In the genomic region with DNA sequence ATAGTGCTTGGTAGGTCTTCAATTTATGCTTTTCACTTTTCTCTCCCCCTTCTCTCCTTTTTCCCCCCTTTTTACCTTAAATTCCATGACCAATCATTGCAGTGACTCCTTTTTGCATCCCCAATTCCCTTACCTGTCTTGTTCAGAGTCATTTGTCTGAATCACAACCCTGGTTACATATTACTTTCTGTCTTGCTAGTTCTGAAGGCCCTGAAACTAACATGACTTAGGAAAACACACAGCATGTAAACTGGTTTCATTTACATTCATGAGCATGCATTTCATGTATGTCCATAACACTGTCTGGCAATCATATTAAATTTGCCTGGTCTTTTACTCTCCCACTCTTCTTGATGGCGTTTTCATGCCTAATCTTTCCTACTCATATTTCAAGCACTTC, we compare ENCODE assay signal across 20 cellular contexts. TPM values are rescaled to one million over a fixed set of nuclear protein-coding genes. Genes with fewer than 3 reads are reported as not detected.
DNase-seq lines count a peak whose midpoint lies in the region; ATAC-seq lines count a peak whose summit lies in the region.
"Had no signal": no experiment of that assay in that cellular context is flagged by ENCODE, and none has a peak within 500 bp of the region (broad histone marks: within the 10 kb centered on the region; RNA-seq: fewer than 3 reads in every experiment).

No MANE protein-coding gene starts in this region.

- no peak for DNase-seq in NCI-H2081 (lab: John Stamatoyannopoulos, UW)
- no peak for DNase-seq in activated CD4-positive, alpha-beta memory T cell treated with anti-CD3 and anti-CD28 coated beads, Interleukin-2, amount 10 ng/mL, durations not matched to agents 7 days and 5 days
- DNase-seq in activated gamma-delta T cell treated with Interleukin-2 at 50 U/mL for 16 hours, result no peak
- DNase-seq: ACHN; C1 segment of cervical spinal cord; CD8-positive, alpha-beta memory T cell; DMS79; MV-4-11; NCI-H1694 treated with DMSO at 0.1 percent for 48 hours; NCI-H2171 treated with DMSO at 0.1 percent for 48 hours; NCI-H446 treated with DMSO at 0.1 percent for 48 hours; NK-92 treated with Interleukin-12 subunit alpha and Interleukin-12 subunit beta, amount 100 ng/mL, for 24 hours; T-helper 2 cell had no signal

- no peak overlapping the region for H3K4me3 Mint-ChIP-seq in activated CD4-positive, alpha-beta memory T cell treated with anti-CD3 and anti-CD28 coated beads, Interleukin-2, amount 10 ng/mL, durations not matched to agents 7 days and 5 days
- H3K4me3 Mint-ChIP-seq: CD8-positive, alpha-beta memory T cell had no signal

- CTCF ChIA-PET in activated CD4-positive, alpha-beta memory T cell treated with anti-CD3 and anti-CD28 coated beads, Interleukin-2, amount 10 ng/mL, durations not matched to agents 7 days and 5 days (lab: Charles Lee), result no interaction called here

- H3K9me3 Mint-ChIP-seq in activated CD4-positive, alpha-beta memory T cell treated with anti-CD3 and anti-CD28 coated beads, Interleukin-2, amount 10 ng/mL, durations not matched to agents 7 days and 5 days, result no peaks in the 10 kb centered on the region

- H3K36me3 Mint-ChIP-seq in activated CD4-positive, alpha-beta memory T cell treated with anti-CD3 and anti-CD28 coated beads, Interleukin-2, amount 10 ng/mL, durations not matched to agents 7 days and 5 days (ENCODE audit: low read depth), result no peaks in the 10 kb centered on the region
- H3K36me3 Mint-ChIP-seq: CD8-positive, alpha-beta memory T cell had no signal

- no peak overlapping the region for H3K27ac Mint-ChIP-seq in activated CD4-positive, alpha-beta memory T cell treated with anti-CD3 and anti-CD28 coated beads, Interleukin-2, amount 10 ng/mL, durations not matched to agents 7 days and 5 days
- H3K27ac Mint-ChIP-seq: CD8-positive, alpha-beta memory T cell had no signal

- POLR2A ChIA-PET in activated CD4-positive, alpha-beta memory T cell treated with anti-CD3 and anti-CD28 coated beads, Interleukin-2, amount 10 ng/mL, durations not matched to agents 7 days and 5 days (lab: Charles Lee), result no interaction called here

- H3K27me3 Mint-ChIP-seq in activated CD4-positive, alpha-beta memory T cell treated with anti-CD3 and anti-CD28 coated beads, Interleukin-2, amount 10 ng/mL, durations not matched to agents 7 days and 5 days, result no peaks in the 10 kb centered on the region

- ATAC-seq in GM18909 (IDR thresholded peaks at IDR 0.05; ENCODE audit: poor library complexity, unreplicated experiment), result peak; percentile 72
- ATAC-seq in GM19468 (IDR thresholded peaks at IDR 0.05; ENCODE audit: extremely low read depth, unreplicated experiment), result peak; percentile 30
- peak; percentile 69 for ATAC-seq in HG02759 (IDR thresholded peaks at IDR 0.05; ENCODE audit: unreplicated experiment)
- peak; percentile 45 for ATAC-seq in HG03432 (IDR thresholded peaks at IDR 0.05; ENCODE audit: unreplicated experiment)
- ATAC-seq: Right ventricle myocardium inferior had no signal

- H3K4me1 Mint-ChIP-seq in activated CD4-positive, alpha-beta memory T cell treated with anti-CD3 and anti-CD28 coated beads, Interleukin-2, amount 10 ng/mL, durations not matched to agents 7 days and 5 days, result no peaks in the 10 kb centered on the region
- H3K4me1 Mint-ChIP-seq: CD8-positive, alpha-beta memory T cell had no signal

RNA-seq across cellular contexts. Expression of a gene that starts 20.3 kb away (rescaled TPM):
- total RNA-seq in activated CD4-positive, alpha-beta memory T cell treated with anti-CD3 and anti-CD28 coated beads, Interleukin-2, amount 10 ng/mL, durations not matched to agents 7 days and 5 days, result not detected
- total RNA-seq: CD8-positive, alpha-beta memory T cell; HT-29; Right ventricle myocardium inferior; SK-MEL-5 had no signal
